ENCODE assay signal across 13 cellular contexts in the genomic region with DNA sequence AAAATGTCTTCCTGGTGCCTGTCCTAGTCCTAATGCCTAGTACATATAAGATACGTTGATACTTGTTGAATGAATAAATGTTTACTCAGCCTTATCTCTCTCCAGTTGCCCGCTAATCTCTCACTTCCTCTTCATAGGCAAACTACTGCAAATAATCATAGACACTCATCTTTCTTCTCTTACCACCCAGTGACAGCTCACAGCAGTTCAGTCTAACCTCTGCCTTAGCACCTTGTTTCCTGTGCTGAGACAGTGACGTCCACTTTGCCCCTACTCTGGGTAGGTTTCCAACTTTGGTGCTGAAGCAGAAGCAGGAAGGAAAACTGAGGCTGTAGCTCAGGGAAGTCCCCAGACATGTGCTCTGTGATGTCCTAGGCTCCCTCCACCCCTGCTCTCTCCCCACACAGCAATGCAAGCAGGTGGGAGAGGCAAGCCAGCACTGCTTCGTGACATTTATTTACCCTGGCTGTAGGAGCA. TPM values are rescaled to one million over a fixed set of nuclear protein-coding genes. Genes with fewer than 3 reads are reported as not detected.
DNase-seq lines count a peak whose midpoint lies in the region; ATAC-seq and TF ChIP-seq lines count a peak whose summit lies in the region.
"Had no signal": no experiment of that assay in that cellular context is flagged by ENCODE, and none has a peak within 500 bp of the region (broad histone marks: within the 10 kb centered on the region; RNA-seq: fewer than 3 reads in every experiment).

No MANE protein-coding gene starts in this region.

- no peaks in the 10 kb centered on the region for H3K27me3 ChIP-seq in naive thymus-derived CD4-positive, alpha-beta T cell (ENCODE audit: control insufficient read depth in 2 of 2, insufficient read depth in 2 of 2, low read length in 2 of 2)

- no peak overlapping the region for H3K4me3 ChIP-seq in naive thymus-derived CD4-positive, alpha-beta T cell (ENCODE audit: low read length)
- H3K4me3 ChIP-seq: skin epidermis had no signal

- peaks cover 0 to 3% (median 0%) of the 10 kb centered on the region in 7 donors for H3K4me1 Mint-ChIP-seq in naive thymus-derived CD4-positive, alpha-beta T cell
- H3K4me1 Mint-ChIP-seq in progenitor cell of endocrine pancreas (ENCODE audit: low read depth) = peaks cover 7% of the 10 kb centered on the region

- H3K4me1 ChIP-seq in naive thymus-derived CD4-positive, alpha-beta T cell (ENCODE audit: control insufficient read depth in 2 of 2, insufficient read depth in 2 of 2, low read length in 2 of 2) = no peaks in the 10 kb centered on the region

- intact Hi-C loops in naive thymus-derived CD4-positive, alpha-beta T cell (cut with micrococcal nuclease) = no loop called here

- POLR2A ChIA-PET in naive thymus-derived CD4-positive, alpha-beta T cell (lab: Charles Lee) = no interaction called here

- H3K36me3 Mint-ChIP-seq in naive thymus-derived CD4-positive, alpha-beta T cell = no peaks in the 10 kb centered on the region
- no peaks in the 10 kb centered on the region for H3K36me3 Mint-ChIP-seq in progenitor cell of endocrine pancreas (ENCODE audit: insufficient read depth)

- peak; percentile 38 for DNase-seq in NCI-H510A treated with DMSO at 0.1 percent for 48 hours (lab: John Stamatoyannopoulos, UW)
- DNase-seq in naive thymus-derived CD4-positive, alpha-beta T cell = no peak
- no peak for DNase-seq in NCI-H748 treated with DMSO at 0.1 percent for 48 hours (lab: John Stamatoyannopoulos, UW)
- DNase-seq in progenitor cell of endocrine pancreas (ENCODE audit: low spot score, unreplicated experiment) = no peak
- no peak for DNase-seq in cortex of kidney (lab: John Stamatoyannopoulos, UW)
- DNase-seq: activated CD8-positive, alpha-beta memory T cell treated with anti-CD3 and anti-CD28 coated beads for 24 hours; NCI-H2081 treated with DMSO at 0.1 percent for 48 hours had no signal

- CTCF ChIA-PET in naive thymus-derived CD4-positive, alpha-beta T cell (lab: Charles Lee) = no interaction called here

- TF ChIP-seq CTCF in progenitor cell of endocrine pancreas (IDR thresholded peaks at IDR 0.05; ENCODE audit: unreplicated experiment) = no peak

- H3K9me3 ChIP-seq in naive thymus-derived CD4-positive, alpha-beta T cell (ENCODE audit: control insufficient read depth in 2 of 3, low read length in 3 of 3) = no peaks in the 10 kb centered on the region

- ATAC-seq in GM18858 (IDR thresholded peaks at IDR 0.05; ENCODE audit: unreplicated experiment) (peak; percentile 82), HG02610 (IDR thresholded peaks at IDR 0.05; ENCODE audit: unreplicated experiment) (peak; percentile 75), HG03342 (IDR thresholded peaks at IDR 0.05; ENCODE audit: unreplicated experiment) (no peak)
- peak; percentile 29 for ATAC-seq in naive thymus-derived CD4-positive, alpha-beta T cell

- H3K27ac ChIP-seq in naive thymus-derived CD4-positive, alpha-beta T cell (ENCODE audit: low read depth, low read length) = no peak overlapping the region
- H3K27ac ChIP-seq: HL-60, skin epidermis had no signal

- no peaks in the 10 kb centered on the region for H3K36me3 ChIP-seq in naive thymus-derived CD4-positive, alpha-beta T cell (ENCODE audit: control insufficient read depth in 2 of 3, insufficient read depth in 3 of 3, low read length in 3 of 3)

- H3K4me3 Mint-ChIP-seq in naive thymus-derived CD4-positive, alpha-beta T cell = peak overlapping the region in 1 of 10 donors; percentile 18
- H3K4me3 Mint-ChIP-seq in progenitor cell of endocrine pancreas (ENCODE audit: low read depth) = no peak overlapping the region
- H3K4me3 Mint-ChIP-seq: stimulated activated naive CD8-positive, alpha-beta T cell treated with anti-CD3 and anti-CD28 coated beads, Interleukin-15, Interleukin-2, amounts not matched to agents 100 ng/mL and 50 ng/mL, for 24 hours had no signal

- H3K27me3 Mint-ChIP-seq in naive thymus-derived CD4-positive, alpha-beta T cell = peaks cover 10 to 34% (median 18%) of the 10 kb centered on the region in 5 donors
- H3K27me3 Mint-ChIP-seq in progenitor cell of endocrine pancreas = peaks cover 18% of the 10 kb centered on the region

- H3K27ac Mint-ChIP-seq in naive thymus-derived CD4-positive, alpha-beta T cell = no peak overlapping the region
- no peak overlapping the region for H3K27ac Mint-ChIP-seq in progenitor cell of endocrine pancreas
- H3K27ac Mint-ChIP-seq: stimulated activated naive CD8-positive, alpha-beta T cell treated with anti-CD3 and anti-CD28 coated beads, Interleukin-15, Interleukin-2, amounts not matched to agents 100 ng/mL and 50 ng/mL, for 24 hours had no signal

- H3K9me3 Mint-ChIP-seq in naive thymus-derived CD4-positive, alpha-beta T cell = peaks cover 0 to 8% (median 0%) of the 10 kb centered on the region in 11 donors
- no peaks in the 10 kb centered on the region for H3K9me3 Mint-ChIP-seq in progenitor cell of endocrine pancreas (ENCODE audit: low read depth)
- H3K9me3 Mint-ChIP-seq: stimulated activated naive CD8-positive, alpha-beta T cell treated with anti-CD3 and anti-CD28 coated beads, Interleukin-15, Interleukin-2, amounts not matched to agents 100 ng/mL and 50 ng/mL, for 24 hours had no signal

RNA-seq across cellular contexts. Expression of gene RHOBTB1, which starts 45.5 kb away (rescaled TPM):
- total RNA-seq in naive thymus-derived CD4-positive, alpha-beta T cell = 1 to 10 TPM in 1 of 5 experiments, under 1 TPM in 3, not detected in 1; 0.11 to 1.1 (median 0.22) TPM
- not detected for polyA plus RNA-seq in naive thymus-derived CD4-positive, alpha-beta T cell
- total RNA-seq in progenitor cell of endocrine pancreas = 21.7 and 23.8 TPM in 2 replicates

Comparison
In these comparisons a context has a peak if more than half of its experiments do, and no peak if none do; other contexts are left out.
1. RNA of gene RHOBTB1, which starts 45.5 kb away (total RNA-seq): 21.7 to 23.8 TPM in progenitor cell of endocrine pancreas; 0.11 to 1.1 TPM in naive thymus-derived CD4-positive, alpha-beta T cell; every median in the first group is over 10 times any median in the second.